ENCODE assay signal across 15 cellular contexts in genomic region chr6:144379356-144379755, GRCh38.
A peak's percentile ranks its signal among the peaks of the same experiment; 100 is the strongest.
DNase-seq lines count a peak whose midpoint lies in the region; ATAC-seq, FAIRE-seq and TF ChIP-seq lines count a peak whose summit lies in the region.
"Had no signal": no experiment of that assay in that cellular context is flagged by ENCODE, and none has a peak within 500 bp of the region (broad histone marks: within the 10 kb centered on the region; RNA-seq: fewer than 3 reads in every experiment).

No MANE protein-coding gene starts in this region.

- peak; percentile 64 for DNase-seq in EL
- peak; percentile 66 for DNase-seq in MG63
- no peak for DNase-seq in endothelial cell of umbilical vein (ENCODE audit: low read depth, low spot score)
- DNase-seq in renal cortical epithelial cell (ENCODE audit: low read depth): peak; percentile 23
- DNase-seq in NCI-H510A treated with DMSO at 0.1 percent for 48 hours (lab: John Stamatoyannopoulos, UW): no peak
- DNase-seq in D341Med (ENCODE audit: low spot score): no peak
- DNase-seq: activated naive CD8-positive, alpha-beta T cell treated with anti-CD3 and anti-CD28 coated beads, Interleukin-2, amount 10 ng/mL, durations not matched to agents 7 days and 5 days; islet precursor cell; NCI-H1092; NK-92 treated with Interleukin-12 subunit alpha and Interleukin-12 subunit beta, amount 100 ng/mL, for 24 hours had no signal

- no peak overlapping the region for H3K4me2 ChIP-seq in endothelial cell of umbilical vein (ENCODE audit: insufficient read depth, low read length)

- no peak overlapping the region for H3K9ac ChIP-seq in endothelial cell of umbilical vein (replicated peaks; ENCODE audit: extremely low read depth, insufficient read depth, low read length)

- H2AFZ ChIP-seq in endothelial cell of umbilical vein (ENCODE audit: low read depth, low read length): no peak overlapping the region

- H3K4me1 ChIP-seq in endothelial cell of umbilical vein (ENCODE audit: control insufficient read depth, extremely low read depth, insufficient read depth, low read length): peaks cover 32% of the 10 kb centered on the region

- no peak overlapping the region for H3K27ac ChIP-seq in endothelial cell of umbilical vein (ENCODE audit: insufficient read depth, low read depth, low read length)
- H3K27ac ChIP-seq: vagina, VCaP had no signal

- ATAC-seq in HG03565 (IDR thresholded peaks at IDR 0.05; ENCODE audit: unreplicated experiment) (no peak), GM18511 (IDR thresholded peaks at IDR 0.05; ENCODE audit: unreplicated experiment) (no peak)

- H3K4me3 ChIP-seq in MG63 (no peak overlapping the region), endothelial cell of umbilical vein (replicated peaks in 1 of 3; ENCODE audit: insufficient read depth in 1 of 3, low read depth in 1 of 3, low read length in 3 of 3) (no peak overlapping the region)
- H3K4me3 ChIP-seq: vagina had no signal

- H3K9me3 ChIP-seq in MG63 (no peaks in the 10 kb centered on the region; the same call in none of the 2 replicates), endothelial cell of umbilical vein (replicated peaks; ENCODE audit: control insufficient read depth, insufficient read depth, low read length) (no peaks in the 10 kb centered on the region)
- H3K9me3 ChIP-seq: vagina had no signal

- CTCF ChIA-PET in endothelial cell of umbilical vein (lab: Charles Lee): interaction anchor here (1.4 kb wide), 1 partner anchor 15 kb away, joined by 3 read pairs; no protein-coding TSS in a partner anchor

- POLR2A ChIA-PET in endothelial cell of umbilical vein (lab: Charles Lee): no interaction called here

- no peak for TF ChIP-seq CTCF in endothelial cell of umbilical vein (IDR thresholded peaks at IDR 0.05; ENCODE audit: extremely low read depth in 1 of 2, insufficient read depth in 1 of 2, low read depth in 1 of 2, low read length in 2 of 2)

- no peaks in the 10 kb centered on the region for H3K9me1 ChIP-seq in endothelial cell of umbilical vein (replicated peaks; ENCODE audit: control insufficient read depth, extremely low read depth, insufficient read depth, low read length)

- no peak for TF ChIP-seq POLR2A in endothelial cell of umbilical vein (IDR thresholded peaks at IDR 0.05; ENCODE audit: low read depth, low read length)

- dilution Hi-C loops in endothelial cell of umbilical vein (cut with MboI; ENCODE audit: extremely low pct_ligation_motif_present, low sequenced_read_pairs): no loop called here

- H4K20me1 ChIP-seq in endothelial cell of umbilical vein (replicated peaks; ENCODE audit: control insufficient read depth, extremely low read depth, insufficient read depth, low read length): no peaks in the 10 kb centered on the region

- intact Hi-C loops in endothelial cell of umbilical vein (cut with micrococcal nuclease): no loop called here

- no peak for FAIRE-seq in endothelial cell of umbilical vein (lab: Jason Lieb, UNC)
- FAIRE-seq: H1 had no signal

- H3K36me3 ChIP-seq in MG63 (no peaks in the 10 kb centered on the region; the same call in 1 of the 2 replicates), endothelial cell of umbilical vein (ENCODE audit: control insufficient read depth in 2 of 2, extremely low read depth in 1 of 2, insufficient read depth in 2 of 2, low read length in 2 of 2) (no peaks in the 10 kb centered on the region)
- H3K36me3 ChIP-seq: vagina had no signal

- peaks cover 73% of the 10 kb centered on the region for H3K79me2 ChIP-seq in endothelial cell of umbilical vein (ENCODE audit: control insufficient read depth, insufficient read depth, low read length)

- H3K27me3 ChIP-seq in MG63 (no peaks in the 10 kb centered on the region), endothelial cell of umbilical vein (ENCODE audit: control insufficient read depth in 2 of 2, insufficient read depth in 2 of 2, low read length in 2 of 2) (no peaks in the 10 kb centered on the region)
- H3K27me3 ChIP-seq: vagina had no signal

- no TSS peak for BruUV-seq in endothelial cell of umbilical vein (replicated peaks; lab: Mats Ljungman, UMichigan)

TF ChIP-seq in endothelial cell of umbilical vein, 7 proteins besides CTCF, POLR2A, EP300 and RAD21:
- TF ChIP-seq, protein P1, sequence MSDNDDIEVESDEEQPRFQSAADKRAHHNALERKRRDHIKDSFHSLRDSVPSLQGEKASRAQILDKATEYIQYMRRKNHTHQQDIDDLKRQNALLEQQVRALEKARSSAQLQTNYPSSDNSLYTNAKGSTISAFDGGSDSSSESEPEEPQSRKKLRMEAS (IDR thresholded peaks at IDR 0.05; ENCODE audit: insufficient read depth, insufficient read length): no peak
- TF ChIP-seq FOS (IDR thresholded peaks at IDR 0.05; ENCODE audit: borderline replicate concordance, insufficient read depth, low read length): peak; percentile 33
- no peak for TF ChIP-seq POLR2AphosphoS5 (IDR thresholded peaks at IDR 0.05; ENCODE audit: insufficient read depth, low read depth, low read length)
- no peak for TF ChIP-seq GATA2 (IDR thresholded peaks at IDR 0.05; ENCODE audit: insufficient read depth, insufficient read length, low read depth, low read length)
- no peak for TF ChIP-seq EZH2 (IDR thresholded peaks at IDR 0.05; ENCODE audit: borderline replicate concordance, low read depth, low read length, severe bottlenecking)

Comparison
In these comparisons a context has a peak if more than half of its experiments do, and no peak if none do; other contexts are left out.
1. DNase-seq: peak in EL (single experiment), MG63 (single experiment) and renal cortical epithelial cell (single experiment); none in endothelial cell of umbilical vein (single experiment), NCI-H510A treated with DMSO at 0.1 percent for 48 hours (single experiment) and D341Med (single experiment).